In the genomic region with DNA sequence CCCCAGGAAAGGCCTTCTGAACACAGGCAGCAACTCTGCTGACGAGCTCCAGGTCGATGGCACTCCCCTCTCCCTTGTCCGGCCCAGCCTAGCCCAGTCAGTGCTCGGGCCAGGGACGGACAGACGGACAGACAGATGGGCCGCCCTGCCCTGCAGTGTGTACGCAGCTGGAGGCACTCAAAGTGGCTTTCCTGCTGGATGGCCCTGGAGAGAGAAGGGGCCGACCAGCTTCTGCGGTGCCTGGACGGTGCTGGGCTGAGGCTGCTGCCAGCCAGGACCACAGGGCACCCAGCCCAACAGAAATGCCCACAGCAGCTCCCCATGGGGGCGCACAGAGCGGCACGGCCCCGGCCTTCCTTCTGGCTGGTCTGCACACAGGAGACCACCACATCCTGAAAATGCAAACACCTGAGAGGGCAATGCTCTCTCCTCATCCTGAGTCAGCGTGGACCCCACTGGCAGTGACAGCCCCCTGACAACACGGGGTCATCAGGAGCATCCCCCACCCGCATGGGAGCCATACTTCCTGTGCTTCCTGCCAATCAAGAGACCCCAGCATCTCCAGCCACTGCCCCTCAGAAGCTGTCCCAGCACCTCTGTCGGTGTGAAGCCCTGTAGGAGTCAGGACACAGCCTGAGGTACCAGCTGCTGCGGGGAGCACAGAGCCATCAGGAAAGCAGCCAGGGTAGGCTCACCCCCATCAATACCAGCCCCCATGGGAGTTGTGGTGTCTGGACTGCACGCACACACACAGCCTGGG, we compare ENCODE assay signal across 18 cellular contexts. TPM values are rescaled to one million over a fixed set of nuclear protein-coding genes. Genes with fewer than 3 reads are reported as not detected.
DNase-seq lines count a peak whose midpoint lies in the region; ATAC-seq and TF ChIP-seq lines count a peak whose summit lies in the region.
"Had no signal": no experiment of that assay in that cellular context is flagged by ENCODE, and none has a peak within 500 bp of the region (broad histone marks: within the 10 kb centered on the region; RNA-seq: fewer than 3 reads in every experiment).

No MANE protein-coding gene starts in this region.

- no peak for TF ChIP-seq CTCF in natural killer cell (IDR thresholded peaks at IDR 0.05)
- no peak for TF ChIP-seq CTCF in glutamatergic neuron (IDR thresholded peaks at IDR 0.05; ENCODE audit: partially characterized antibody, unreplicated experiment)
- TF ChIP-seq CTCF in ovary (IDR thresholded peaks at IDR 0.05), result no peak
- TF ChIP-seq CTCF in BE2C (IDR thresholded peaks at IDR 0.05; ENCODE audit: low read depth, low read length), result no peak
- no peak for TF ChIP-seq CTCF in omental fat pad (IDR thresholded peaks at IDR 0.05)

- H3K4me3 ChIP-seq in ovary, result no peak overlapping the region
- H3K4me3 ChIP-seq in BE2C (ENCODE audit: low read depth, low read length), result no peak overlapping the region

- H3K4me1 ChIP-seq in ovary (ENCODE audit: insufficient read depth), result peaks cover 40% of the 10 kb centered on the region
- no peaks in the 10 kb centered on the region for H3K4me1 ChIP-seq in BE2C

- H3K27ac Mint-ChIP-seq in natural killer cell, result peak overlapping the region; percentile 14 to 78
- H3K27ac Mint-ChIP-seq in natural killer cell treated with Interleukin-12 subunit alpha and Interleukin-12 subunit beta and Interleukin-15 and Interleukin-18, amount 100 ng/mL, for 72 hours, result no peak overlapping the region
- peak overlapping the region; percentile 70 for H3K27ac Mint-ChIP-seq in glutamatergic neuron (ENCODE audit: unreplicated experiment)
- H3K27ac Mint-ChIP-seq: activated CD4-positive, alpha-beta T cell treated with anti-CD3 and anti-CD28 coated beads, Interleukin-2, amount 10 ng/mL, durations not matched to agents 7 days and 5 days; HFFc6; T-helper 2 cell treated with Interferon-gamma antibody and Interleukin-4, amounts not matched to agents 5 μg/mL and 100 μg/mL, for 36 hours had no signal

- no peaks in the 10 kb centered on the region for H3K27me3 Mint-ChIP-seq in natural killer cell (ENCODE audit: low read depth in 2 of 2)
- H3K27me3 Mint-ChIP-seq in natural killer cell treated with Interleukin-12 subunit alpha and Interleukin-12 subunit beta and Interleukin-15 and Interleukin-18, amount 100 ng/mL, for 72 hours, result no peaks in the 10 kb centered on the region
- H3K27me3 Mint-ChIP-seq in glutamatergic neuron (ENCODE audit: unreplicated experiment), result peaks cover 4% of the 10 kb centered on the region
- H3K27me3 Mint-ChIP-seq: activated CD4-positive, alpha-beta T cell treated with anti-CD3 and anti-CD28 coated beads, Interleukin-2, amount 10 ng/mL, durations not matched to agents 7 days and 5 days had no signal

- H3K27ac ChIP-seq in ovary, result peak overlapping the region in 1 of 2 donors; percentile 63
- H3K27ac ChIP-seq: HL-60 had no signal

- H3K36me3 Mint-ChIP-seq in natural killer cell (no peaks in the 10 kb centered on the region), glutamatergic neuron (ENCODE audit: unreplicated experiment) (no peaks in the 10 kb centered on the region)
- H3K36me3 Mint-ChIP-seq in natural killer cell treated with Interleukin-12 subunit alpha and Interleukin-12 subunit beta and Interleukin-15 and Interleukin-18, amount 100 ng/mL, for 72 hours, result no peaks in the 10 kb centered on the region

- peaks cover 14 to 62% of the 10 kb centered on the region in 2 donors for H3K4me1 Mint-ChIP-seq in natural killer cell
- H3K4me1 Mint-ChIP-seq in natural killer cell treated with Interleukin-12 subunit alpha and Interleukin-12 subunit beta and Interleukin-15 and Interleukin-18, amount 100 ng/mL, for 72 hours (ENCODE audit: low read depth in 2 of 2), result peaks cover 19 to 21% of the 10 kb centered on the region in 2 donors
- H3K4me1 Mint-ChIP-seq in glutamatergic neuron (ENCODE audit: low read depth, unreplicated experiment), result peaks cover 18% of the 10 kb centered on the region

- TF ChIP-seq EP300 in ovary (IDR thresholded peaks at IDR 0.05), result no peak

- H3K9me3 ChIP-seq in ovary (no peaks in the 10 kb centered on the region), BE2C (no peaks in the 10 kb centered on the region)

- H3K36me3 ChIP-seq in ovary (no peaks in the 10 kb centered on the region), BE2C (no peaks in the 10 kb centered on the region)

- no peak for DNase-seq in natural killer cell
- no peak for DNase-seq in natural killer cell treated with Interleukin-12 subunit alpha and Interleukin-12 subunit beta and Interleukin-15 and Interleukin-18, amount 100 ng/mL, for 72 hours (ENCODE audit: low spot score)
- no peak for DNase-seq in glutamatergic neuron
- DNase-seq in ovary, result peak in 3 of 5 donors; percentile 31 to 46 (median 39)
- no peak for DNase-seq in BE2C
- no peak for DNase-seq in omental fat pad (ENCODE audit: low spot score)
- no peak for DNase-seq in stimulated activated CD4-positive, alpha-beta T cell treated with anti-CD3 and anti-CD28 coated beads, Interleukin-2, amount 100 ng/mL, for 24 hours
- DNase-seq in NCI-H2029 treated with DMSO at 0.1 percent for 48 hours (lab: John Stamatoyannopoulos, UW), result no peak
- DNase-seq: activated CD4-positive, alpha-beta T cell treated with anti-CD3 and anti-CD28 coated beads, Interleukin-2, amount 10 ng/mL, durations not matched to agents 7 days and 5 days; foreskin melanocyte; HFFc6; Kasumi-1; NCI-H1694 treated with DMSO at 0.1 percent for 48 hours; NCI-H526 treated with DMSO at 0.1 percent for 48 hours; RPMI8226; stimulated activated CD4-positive, alpha-beta T cell treated with anti-CD3 and anti-CD28 coated beads, Interleukin-2, amount 100 ng/mL, for 48 hours had no signal

- WGBS in ovary, 3 donors, result 54 to 65% (median 56%) methylated on average over 9 to 21 of the region's 21 CpGs

- ATAC-seq in natural killer cell (no peak), omental fat pad (ENCODE audit: low FRiP score) (no peak)
- no peak for ATAC-seq in natural killer cell treated with Interleukin-12 subunit alpha and Interleukin-12 subunit beta and Interleukin-15 and Interleukin-18, amount 100 ng/mL, for 72 hours

- H3K4me3 Mint-ChIP-seq in natural killer cell, result no peak overlapping the region
- no peak overlapping the region for H3K4me3 Mint-ChIP-seq in natural killer cell treated with Interleukin-12 subunit alpha and Interleukin-12 subunit beta and Interleukin-15 and Interleukin-18, amount 100 ng/mL, for 72 hours
- peak overlapping the region; percentile 15 for H3K4me3 Mint-ChIP-seq in glutamatergic neuron (ENCODE audit: unreplicated experiment)
- H3K4me3 Mint-ChIP-seq: activated CD4-positive, alpha-beta T cell treated with anti-CD3 and anti-CD28 coated beads, Interleukin-2, amount 10 ng/mL, durations not matched to agents 7 days and 5 days; HFFc6; T-helper 2 cell treated with Interferon-gamma antibody and Interleukin-4, amounts not matched to agents 5 μg/mL and 100 μg/mL, for 36 hours had no signal

- H3K9me3 Mint-ChIP-seq in natural killer cell (no peaks in the 10 kb centered on the region), glutamatergic neuron (ENCODE audit: unreplicated experiment) (peaks cover 4% of the 10 kb centered on the region)
- H3K9me3 Mint-ChIP-seq in natural killer cell treated with Interleukin-12 subunit alpha and Interleukin-12 subunit beta and Interleukin-15 and Interleukin-18, amount 100 ng/mL, for 72 hours, result no peaks in the 10 kb centered on the region
- H3K9me3 Mint-ChIP-seq: activated CD4-positive, alpha-beta T cell treated with anti-CD3 and anti-CD28 coated beads, Interleukin-2, amount 10 ng/mL, durations not matched to agents 7 days and 5 days; HFFc6; T-helper 2 cell treated with Interferon-gamma antibody and Interleukin-4, amounts not matched to agents 5 μg/mL and 100 μg/mL, for 36 hours had no signal

- H3K27me3 ChIP-seq in ovary (no peaks in the 10 kb centered on the region), BE2C (no peaks in the 10 kb centered on the region)

- TF ChIP-seq POLR2A in ovary (IDR thresholded peaks at IDR 0.05), result no peak

- intact Hi-C loops in natural killer cell (cut with micrococcal nuclease) (no loop called here), ovary (cut with DNase I) (no loop called here)

RNA-seq across cellular contexts. Expression of a gene that starts 0.7 kb away (rescaled TPM):
- total RNA-seq in natural killer cell (10 to 100 TPM; 61.9 to 79.6 (median 78.5) TPM), glutamatergic neuron (ENCODE audit: unreplicated experiment) (29.0 TPM), ovary (10 to 100 TPM; 28.5 to 47.2 (median 31.3) TPM), omental fat pad (10 to 100 TPM; 27.3 to 64.9 (median 34.1) TPM)
- 10 to 100 TPM; 40.0 to 42.7 TPM for total RNA-seq in natural killer cell treated with Interleukin-12 subunit alpha and Interleukin-12 subunit beta and Interleukin-15 and Interleukin-18, amount 100 ng/mL, for 72 hours
- polyA plus RNA-seq in ovary, result 10 to 100 TPM; 32.0 to 50.1 TPM
- 46.1 TPM for polyA plus RNA-seq in BE2C (2012; ENCODE audit: insufficient read depth, insufficient read length, low read depth)

Comparison
In these comparisons a context has a peak if more than half of its experiments do, and no peak if none do; other contexts are left out.
1. H3K27ac Mint-ChIP-seq: peak in natural killer cell (2 of 2) and glutamatergic neuron (single experiment); none in natural killer cell treated with Interleukin-12 subunit alpha and Interleukin-12 subunit beta and Interleukin-15 and Interleukin-18, amount 100 ng/mL, for 72 hours (0 of 2).
2. DNase-seq: peak in ovary (3 of 5); none in natural killer cell (single experiment), natural killer cell treated with Interleukin-12 subunit alpha and Interleukin-12 subunit beta and Interleukin-15 and Interleukin-18, amount 100 ng/mL, for 72 hours (single experiment), glutamatergic neuron (single experiment), BE2C (single experiment), omental fat pad (single experiment), stimulated activated CD4-positive, alpha-beta T cell treated with anti-CD3 and anti-CD28 coated beads, Interleukin-2, amount 100 ng/mL, for 24 hours (0 of 2) and NCI-H2029 treated with DMSO at 0.1 percent for 48 hours (single experiment).